Comparison of ENCODE assay signal across 1 cellular context in the genomic region with DNA sequence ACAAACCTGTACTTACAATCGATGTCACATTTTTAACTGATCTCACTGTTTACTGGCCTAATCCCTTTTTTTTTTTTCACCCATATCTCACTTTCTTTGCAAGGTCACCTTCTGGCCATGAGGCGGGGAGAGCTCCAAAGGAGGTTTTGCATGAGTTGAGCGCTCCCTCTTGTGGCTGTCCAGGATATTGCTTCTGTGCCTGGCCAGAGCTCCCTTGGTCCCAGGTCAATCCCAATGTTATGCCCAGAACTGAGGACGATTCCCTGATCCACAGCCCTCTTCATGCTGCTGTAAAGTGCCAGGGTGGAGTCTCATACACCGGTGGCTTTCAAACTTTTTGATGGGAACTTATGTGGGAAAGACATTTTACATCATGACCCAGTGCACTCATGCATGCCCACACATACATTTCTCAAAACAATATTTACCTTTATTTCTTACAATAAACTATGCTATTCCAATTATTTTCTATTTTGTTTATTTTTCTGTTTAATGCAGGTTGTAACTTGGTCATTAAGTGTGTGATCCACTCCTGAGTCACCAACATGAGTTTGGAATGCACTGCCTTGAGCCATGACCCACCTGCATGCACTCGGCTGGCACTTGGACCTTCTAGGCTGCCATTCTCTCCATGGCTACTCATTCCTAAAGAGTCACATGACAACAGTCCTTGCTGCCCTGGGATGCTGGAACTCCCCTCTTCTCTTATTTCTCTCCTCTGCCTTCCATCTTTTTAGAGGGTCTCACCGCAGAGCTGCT.
TF ChIP-seq lines count a peak whose summit lies in the region.

No MANE protein-coding gene starts in this region.

TF ChIP-seq in SK-N-SH, 30 proteins besides CTCF, POLR2A, EP300 and RAD21 (continued from another document):
- TF ChIP-seq, protein P1, sequence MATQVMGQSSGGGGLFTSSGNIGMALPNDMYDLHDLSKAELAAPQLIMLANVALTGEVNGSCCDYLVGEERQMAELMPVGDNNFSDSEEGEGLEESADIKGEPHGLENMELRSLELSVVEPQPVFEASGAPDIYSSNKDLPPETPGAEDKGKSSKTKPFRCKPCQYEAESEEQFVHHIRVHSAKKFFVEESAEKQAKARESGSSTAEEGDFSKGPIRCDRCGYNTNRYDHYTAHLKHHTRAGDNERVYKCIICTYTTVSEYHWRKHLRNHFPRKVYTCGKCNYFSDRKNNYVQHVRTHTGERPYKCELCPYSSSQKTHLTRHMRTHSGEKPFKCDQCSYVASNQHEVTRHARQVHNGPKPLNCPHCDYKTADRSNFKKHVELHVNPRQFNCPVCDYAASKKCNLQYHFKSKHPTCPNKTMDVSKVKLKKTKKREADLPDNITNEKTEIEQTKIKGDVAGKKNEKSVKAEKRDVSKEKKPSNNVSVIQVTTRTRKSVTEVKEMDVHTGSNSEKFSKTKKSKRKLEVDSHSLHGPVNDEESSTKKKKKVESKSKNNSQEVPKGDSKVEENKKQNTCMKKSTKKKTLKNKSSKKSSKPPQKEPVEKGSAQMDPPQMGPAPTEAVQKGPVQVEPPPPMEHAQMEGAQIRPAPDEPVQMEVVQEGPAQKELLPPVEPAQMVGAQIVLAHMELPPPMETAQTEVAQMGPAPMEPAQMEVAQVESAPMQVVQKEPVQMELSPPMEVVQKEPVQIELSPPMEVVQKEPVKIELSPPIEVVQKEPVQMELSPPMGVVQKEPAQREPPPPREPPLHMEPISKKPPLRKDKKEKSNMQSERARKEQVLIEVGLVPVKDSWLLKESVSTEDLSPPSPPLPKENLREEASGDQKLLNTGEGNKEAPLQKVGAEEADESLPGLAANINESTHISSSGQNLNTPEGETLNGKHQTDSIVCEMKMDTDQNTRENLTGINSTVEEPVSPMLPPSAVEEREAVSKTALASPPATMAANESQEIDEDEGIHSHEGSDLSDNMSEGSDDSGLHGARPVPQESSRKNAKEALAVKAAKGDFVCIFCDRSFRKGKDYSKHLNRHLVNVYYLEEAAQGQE (IDR thresholded peaks at IDR 0.05; ENCODE audit: low read depth, low read length) = no peak
- TF ChIP-seq FOSL2 (IDR thresholded peaks at IDR 0.05; ENCODE audit: borderline replicate concordance, low read depth) (no peak), NRF1 (IDR thresholded peaks at IDR 0.05; ENCODE audit: low read depth, low read length) (no peak), TAF1 (IDR thresholded peaks at IDR 0.05; ENCODE audit: borderline replicate concordance, low read depth, low read length) (no peak), SMC3 (IDR thresholded peaks at IDR 0.05; ENCODE audit: low read depth, low read length) (peak; percentile 87)
- TF ChIP-seq, protein P2, sequence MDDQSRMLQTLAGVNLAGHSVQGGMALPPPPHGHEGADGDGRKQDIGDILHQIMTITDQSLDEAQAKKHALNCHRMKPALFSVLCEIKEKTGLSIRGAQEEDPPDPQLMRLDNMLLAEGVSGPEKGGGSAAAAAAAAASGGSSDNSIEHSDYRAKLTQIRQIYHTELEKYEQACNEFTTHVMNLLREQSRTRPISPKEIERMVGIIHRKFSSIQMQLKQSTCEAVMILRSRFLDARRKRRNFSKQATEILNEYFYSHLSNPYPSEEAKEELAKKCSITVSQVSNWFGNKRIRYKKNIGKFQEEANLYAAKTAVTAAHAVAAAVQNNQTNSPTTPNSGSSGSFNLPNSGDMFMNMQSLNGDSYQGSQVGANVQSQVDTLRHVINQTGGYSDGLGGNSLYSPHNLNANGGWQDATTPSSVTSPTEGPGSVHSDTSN (IDR thresholded peaks at IDR 0.05) = no peak
